ENCODE assay signal across 8 cellular contexts in the genomic region with DNA sequence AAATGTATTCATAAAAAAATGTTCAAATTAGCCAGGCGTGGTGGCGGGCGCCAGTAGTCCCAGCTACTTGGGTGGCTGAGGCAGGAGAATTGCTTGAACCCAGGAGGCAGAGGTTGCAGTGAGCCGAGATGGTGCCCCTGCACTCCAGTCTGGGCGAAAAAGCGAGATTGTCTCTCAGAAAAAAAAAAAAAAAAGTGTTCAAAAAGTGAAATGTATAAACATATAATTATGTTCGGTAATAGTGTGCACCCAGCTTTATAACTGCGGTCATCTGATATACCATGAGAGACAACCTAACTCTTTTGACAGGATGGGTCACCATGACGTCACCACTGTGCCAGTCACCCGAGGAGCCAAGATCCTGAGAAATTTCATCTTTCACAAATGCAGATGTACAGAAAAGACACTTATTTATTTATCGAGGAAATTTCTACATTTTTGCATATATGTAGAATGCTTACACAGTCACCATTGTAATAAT. TPM values are rescaled to one million over a fixed set of nuclear protein-coding genes. Genes with fewer than 3 reads are reported as not detected.
DNase-seq lines count a peak whose midpoint lies in the region; ATAC-seq and TF ChIP-seq lines count a peak whose summit lies in the region.

No MANE protein-coding gene starts in this region.

- peak overlapping the region; percentile 68 for H3K4me3 ChIP-seq in IMR-90 (ENCODE audit: insufficient read depth, low read depth, low read length)
- peak overlapping the region; percentile 18 for H3K4me3 ChIP-seq in iPS-11a (ENCODE audit: low read depth, low read length)

- in situ Hi-C loops in IMR-90 (cut with MboI; ENCODE audit: low sequenced_read_pairs), result no loop called here

- H2BK20ac ChIP-seq in IMR-90 (ENCODE audit: low read depth, low read length), result no peak overlapping the region

- no peaks in the 10 kb centered on the region for H3K9me3 Mint-ChIP-seq in CD4-positive, alpha-beta T cell
- no peaks in the 10 kb centered on the region for H3K9me3 Mint-ChIP-seq in activated CD4-positive, alpha-beta memory T cell treated with anti-CD3 and anti-CD28 coated beads for 36 hours
- H3K9me3 Mint-ChIP-seq in stimulated activated memory B cell treated with anti-CD40 and anti-IgM and Interleukin-4, amounts not matched to agents 10 μg/mL and 1 μg/mL and 100 μg/mL, for 72 hours, result no peaks in the 10 kb centered on the region

- no peak for TF ChIP-seq CTCF in CD4-positive, alpha-beta T cell (IDR thresholded peaks at IDR 0.05)
- TF ChIP-seq CTCF in IMR-90 (conservative IDR thresholded peaks at IDR 0.05; ENCODE audit: low read depth, low read length), result no peak

- no peak overlapping the region for H3K14ac ChIP-seq in IMR-90 (replicated peaks; ENCODE audit: low read depth, low read length)

- WGBS in IMR-90 (ENCODE audit: extremely low coverage in 2 of 2, insufficient read length in 1 of 2), 2 experiments, result 0% methylated on average over 3 of the region's 11 CpGs; no CpG with 5 or more reads in 1 of the 2 experiments

- no peak overlapping the region for H3K56ac ChIP-seq in IMR-90 (ENCODE audit: extremely low read depth, insufficient read depth, low read length)

- H3K4me2 ChIP-seq in IMR-90 (ENCODE audit: low read depth, low read length), result peak overlapping the region; percentile 79

- no peak overlapping the region for H2AK5ac ChIP-seq in IMR-90 (ENCODE audit: low read depth, low read length)

- H3K4me1 ChIP-seq in IMR-90 (ENCODE audit: control insufficient read depth, insufficient read depth, low read length), result peaks cover 6% of the 10 kb centered on the region

- peaks cover 24% of the 10 kb centered on the region for H3K27me3 Mint-ChIP-seq in CD4-positive, alpha-beta T cell
- H3K27me3 Mint-ChIP-seq in activated CD4-positive, alpha-beta memory T cell treated with anti-CD3 and anti-CD28 coated beads for 36 hours, result peaks cover 2% of the 10 kb centered on the region
- H3K27me3 Mint-ChIP-seq in stimulated activated memory B cell treated with anti-CD40 and anti-IgM and Interleukin-4, amounts not matched to agents 10 μg/mL and 1 μg/mL and 100 μg/mL, for 72 hours, result no peaks in the 10 kb centered on the region

- H4K5ac ChIP-seq in IMR-90 (ENCODE audit: low read depth, low read length), result no peak overlapping the region

- no peaks in the 10 kb centered on the region for H3K9me3 ChIP-seq in CD4-positive, alpha-beta T cell (ENCODE audit: control insufficient read depth, low read length)
- no peaks in the 10 kb centered on the region for H3K9me3 ChIP-seq in IMR-90 (ENCODE audit: control insufficient read depth, insufficient read depth, low read length)

- H3K4ac ChIP-seq in IMR-90 (ENCODE audit: low read depth, low read length), result no peak overlapping the region

- no peak overlapping the region for H3K27ac Mint-ChIP-seq in CD4-positive, alpha-beta T cell
- H3K27ac Mint-ChIP-seq in activated CD4-positive, alpha-beta memory T cell treated with anti-CD3 and anti-CD28 coated beads for 36 hours, result no peak overlapping the region
- H3K27ac Mint-ChIP-seq in stimulated activated memory B cell treated with anti-CD40 and anti-IgM and Interleukin-4, amounts not matched to agents 10 μg/mL and 1 μg/mL and 100 μg/mL, for 72 hours, result peak overlapping the region; percentile 93

- H2AFZ ChIP-seq in IMR-90 (replicated peaks; ENCODE audit: low read length, poor library complexity), result peak overlapping the region; percentile 95

- dilution Hi-C loops in IMR-90 (cut with HindIII; ENCODE audit: low sequenced_read_pairs, unreplicated experiment), result no loop called here

- no peak for TF ChIP-seq RAD21 in IMR-90 (IDR thresholded peaks at IDR 0.05; ENCODE audit: low read length)

- POLR2A ChIA-PET in CD4-positive, alpha-beta T cell (lab: Charles Lee), result interaction anchor here (1.1 to 3.2 kb wide), 2 partner anchors 20 to 47 kb away, joined by 7 to 28 read pairs; partner anchors contain the start of genes BBS9 and NT5C3A
- POLR2A ChIA-PET in IMR-90 (lab: Charles Lee; ENCODE audit: unreplicated experiment), result interaction anchor here (0.6 kb wide), 1 partner anchor 15 kb away, joined by 3 read pairs; no protein-coding TSS in a partner anchor
- POLR2A ChIA-PET in activated CD4-positive, alpha-beta memory T cell treated with anti-CD3 and anti-CD28 coated beads for 36 hours (lab: Charles Lee), result interaction anchor here (0.6 to 2.4 kb wide), 3 partner anchors 20 to 593 kb away, joined by 3 to 13 read pairs (median 3); partner anchors contain the start of genes BBS9 and NT5C3A

- CTCF ChIA-PET in CD4-positive, alpha-beta T cell (lab: Charles Lee), result interaction anchor here (0.9 to 4.4 kb wide), 9 partner anchors 11 to 620 kb away, joined by 3 to 32 read pairs (median 5); partner anchors contain the start of genes AVL9, LSM5 and NT5C3A
- CTCF ChIA-PET in IMR-90 (lab: Yijun Ruan, JAX), result interaction anchor here (0.6 to 1.0 kb wide), 5 partner anchors 20 to 216 kb away, joined by 3 to 4 read pairs (median 3); no protein-coding TSS in a partner anchor
- CTCF ChIA-PET in activated CD4-positive, alpha-beta memory T cell treated with anti-CD3 and anti-CD28 coated beads for 36 hours (lab: Charles Lee), result interaction anchor here (0.6 to 3.7 kb wide), 16 partner anchors 16 to 465 kb away, joined by 3 to 56 read pairs (median 4); partner anchors contain the start of genes BBS9 and NT5C3A

- no peaks in the 10 kb centered on the region; the same call in 1 of the 2 replicates for H3K36me3 ChIP-seq in IMR-90 (ENCODE audit: control insufficient read depth, insufficient read depth, low read length)

- no peak overlapping the region for H3K18ac ChIP-seq in IMR-90 (ENCODE audit: low read depth, low read length)

- H3K27ac ChIP-seq in CD4-positive, alpha-beta T cell (ENCODE audit: low read depth, low read length), result no peak overlapping the region
- H3K27ac ChIP-seq in IMR-90 (ENCODE audit: insufficient read depth, low read length), result no peak overlapping the region

- peak overlapping the region; percentile 60; the same call in 1 of the 2 replicates for H3K9ac ChIP-seq in IMR-90 (ENCODE audit: low read depth, low read length)

- peak overlapping the region; percentile 62; the same call in 1 of the 2 replicates for H2BK120ac ChIP-seq in IMR-90 (ENCODE audit: low read depth, low read length)

- H2BK15ac ChIP-seq in IMR-90 (ENCODE audit: low read depth, low read length), result no peak overlapping the region

- intact Hi-C loops in CD4-positive, alpha-beta T cell (cut with DNase I, micrococcal nuclease), result loop anchor here (1.0 to 5.0 kb wide), 11 partner anchors 20 to 622 kb away; partner anchors contain the start of genes AVL9 (in 1 of the 2), BBS9 (in 1 of the 2), KBTBD2 (in 1 of the 2) and LSM5 (in 1 of the 2)
- intact Hi-C loops in IMR-90 (cut with micrococcal nuclease), result loop anchor here (2.0 to 5.0 kb wide), 5 partner anchors 152 to 615 kb away; partner anchors contain the start of genes AVL9, FKBP9 and KBTBD2
- intact Hi-C loops in activated CD4-positive, alpha-beta memory T cell treated with anti-CD3 and anti-CD28 coated beads for 36 hours (cut with micrococcal nuclease), result loop anchor here (1.0 to 2.0 kb wide), 6 partner anchors 20 to 619 kb away; partner anchors contain the start of genes BBS9, KBTBD2 and LSM5

- H2BK5ac ChIP-seq in IMR-90 (ENCODE audit: low read depth, low read length, poor library complexity, severe bottlenecking), result no peak overlapping the region

- H3K36me3 Mint-ChIP-seq in CD4-positive, alpha-beta T cell (ENCODE audit: low read depth), result peaks cover 5% of the 10 kb centered on the region
- no peaks in the 10 kb centered on the region for H3K36me3 Mint-ChIP-seq in activated CD4-positive, alpha-beta memory T cell treated with anti-CD3 and anti-CD28 coated beads for 36 hours
- H3K36me3 Mint-ChIP-seq in stimulated activated memory B cell treated with anti-CD40 and anti-IgM and Interleukin-4, amounts not matched to agents 10 μg/mL and 1 μg/mL and 100 μg/mL, for 72 hours, result no peaks in the 10 kb centered on the region

- peak overlapping the region; percentile 88 for H3K4me3 Mint-ChIP-seq in CD4-positive, alpha-beta T cell
- H3K4me3 Mint-ChIP-seq in activated CD4-positive, alpha-beta memory T cell treated with anti-CD3 and anti-CD28 coated beads for 36 hours, result peak overlapping the region; percentile 69
- peak overlapping the region; percentile 74 for H3K4me3 Mint-ChIP-seq in stimulated activated memory B cell treated with anti-CD40 and anti-IgM and Interleukin-4, amounts not matched to agents 10 μg/mL and 1 μg/mL and 100 μg/mL, for 72 hours

- DNase-seq in CD4-positive, alpha-beta T cell, result no peak
- DNase-seq in IMR-90 (peak; percentile 39), occipital lobe (lab: John Stamatoyannopoulos, UW) (no peak)
- DNase-seq in activated CD4-positive, alpha-beta memory T cell treated with anti-CD3 and anti-CD28 coated beads for 36 hours, result no peak

- H3K23ac ChIP-seq in IMR-90 (ENCODE audit: low read depth, low read length), result no peak overlapping the region

- no peak overlapping the region for H2AK9ac ChIP-seq in IMR-90 (replicated peaks; ENCODE audit: low read depth, low read length, poor library complexity)

- peaks cover 20 to 27% of the 10 kb centered on the region in 2 experiments for H3K79me1 ChIP-seq in IMR-90 (ENCODE audit: low read depth in 1 of 2, low read length in 2 of 2)

- ATAC-seq in CD4-positive, alpha-beta T cell (ENCODE audit: poor library complexity), result no peak
- ATAC-seq in IMR-90 (ENCODE audit: low read depth) (no peak), HG02610 (IDR thresholded peaks at IDR 0.05; ENCODE audit: unreplicated experiment) (no peak), HG02798 (IDR thresholded peaks at IDR 0.05; ENCODE audit: poor library complexity, unreplicated experiment) (no peak)
- no peak for ATAC-seq in stimulated activated memory B cell treated with anti-CD40 and anti-IgM and Interleukin-4, amounts not matched to agents 10 μg/mL and 1 μg/mL and 100 μg/mL, for 72 hours

- H4K20me1 ChIP-seq in IMR-90 (ENCODE audit: insufficient read depth, low read length), result peaks cover 11% of the 10 kb centered on the region

- H3K27me3 ChIP-seq in CD4-positive, alpha-beta T cell (ENCODE audit: control insufficient read depth, insufficient read depth, low read length), result peaks cover 3% of the 10 kb centered on the region
- H3K27me3 ChIP-seq in IMR-90 (ENCODE audit: control insufficient read depth, insufficient read depth, low read length), result peaks cover 6% of the 10 kb centered on the region; the same call in 1 of the 2 replicates

- no peak for TF ChIP-seq POLR2A in IMR-90 (IDR thresholded peaks at IDR 0.05; ENCODE audit: low read depth, low read length)

- H3K9me1 ChIP-seq in IMR-90 (ENCODE audit: insufficient read depth, low read length), result no peaks in the 10 kb centered on the region

- peaks cover 45% of the 10 kb centered on the region for H3K4me1 Mint-ChIP-seq in CD4-positive, alpha-beta T cell (ENCODE audit: low read depth)
- peaks cover 36% of the 10 kb centered on the region for H3K4me1 Mint-ChIP-seq in activated CD4-positive, alpha-beta memory T cell treated with anti-CD3 and anti-CD28 coated beads for 36 hours (ENCODE audit: low read depth)
- H3K4me1 Mint-ChIP-seq in stimulated activated memory B cell treated with anti-CD40 and anti-IgM and Interleukin-4, amounts not matched to agents 10 μg/mL and 1 μg/mL and 100 μg/mL, for 72 hours, result peaks cover 36% of the 10 kb centered on the region

- peak overlapping the region in 1 of 2 experiments; percentile 22; a peak in 1 of 4 replicates for H4K8ac ChIP-seq in IMR-90 (ENCODE audit: low read depth in 2 of 2, low read length in 2 of 2)

- H4K91ac ChIP-seq in IMR-90 (ENCODE audit: insufficient read depth, low read depth, low read length), result no peak overlapping the region

- BruUV-seq in IMR-90 (replicated peaks; lab: Mats Ljungman, UMichigan), result no TSS peak

RNA-seq across cellular contexts. Expression of gene RP9, which starts 0.6 kb away (rescaled TPM):
- 10 to 100 TPM; 17.6 to 20.3 TPM for total RNA-seq in CD4-positive, alpha-beta T cell
- total RNA-seq in IMR-90 (2012; rRNA removed) (9.5 and 14.7 TPM in 2 replicates), occipital lobe (6.6 TPM)
- 18.1 and 18.3 TPM in 2 replicates for polyA plus RNA-seq in IMR-90 (2012; rRNA removed)
- polyA plus RNA-seq in IMR-90 (2012; cell fraction: cytosol; rRNA removed), result 5.6 and 7.2 TPM in 2 replicates
- 7.2 and 14.9 TPM in 2 replicates for polyA plus RNA-seq in IMR-90 (2012; cell fraction: nucleus; rRNA removed; ENCODE audit: low replicate concordance)
- 10 to 100 TPM; 11.6 to 14.0 TPM for total RNA-seq in activated CD4-positive, alpha-beta memory T cell treated with anti-CD3 and anti-CD28 coated beads for 36 hours

RNA-seq across cellular contexts. Expression of gene BBS9, which starts 19.6 kb away (rescaled TPM):
- 10 to 100 TPM; 16.0 to 20.4 TPM for total RNA-seq in CD4-positive, alpha-beta T cell
- total RNA-seq in IMR-90 (2012; rRNA removed), result 9.5 and 11.9 TPM in 2 replicates
- 6.5 and 7.9 TPM in 2 replicates for polyA plus RNA-seq in IMR-90 (2012; rRNA removed)
- 2.5 and 3.6 TPM in 2 replicates for polyA plus RNA-seq in IMR-90 (2012; cell fraction: cytosol; rRNA removed)
- polyA plus RNA-seq in IMR-90 (2012; cell fraction: nucleus; rRNA removed; ENCODE audit: low replicate concordance), result 1.9 and 7.4 TPM in 2 replicates
- total RNA-seq in activated CD4-positive, alpha-beta memory T cell treated with anti-CD3 and anti-CD28 coated beads for 36 hours, result 1 to 10 TPM; 9.2 to 9.5 TPM
- 103 TPM for total RNA-seq in occipital lobe

RNA-seq across cellular contexts. Expression of gene NT5C3A, which starts 47.2 kb away (rescaled TPM):
- 10 to 100 TPM; 31.5 to 33.3 TPM for total RNA-seq in CD4-positive, alpha-beta T cell
- total RNA-seq in IMR-90 (2012; rRNA removed), result 12.2 and 22.2 TPM in 2 replicates
- polyA plus RNA-seq in IMR-90 (2012; rRNA removed), result 8.9 and 11.3 TPM in 2 replicates
- 1.8 and 2.3 TPM in 2 replicates for polyA plus RNA-seq in IMR-90 (2012; cell fraction: cytosol; rRNA removed)
- 1.1 and 5.8 TPM in 2 replicates for polyA plus RNA-seq in IMR-90 (2012; cell fraction: nucleus; rRNA removed; ENCODE audit: low replicate concordance)
- total RNA-seq in activated CD4-positive, alpha-beta memory T cell treated with anti-CD3 and anti-CD28 coated beads for 36 hours, result 10 to 100 TPM; 38.5 to 42.8 TPM
- 99.2 TPM for total RNA-seq in occipital lobe
